Comparison of ENCODE assay signal across 1 cellular context in genomic region chr2:111042261-111042660, GRCh38.
TF ChIP-seq lines count a peak whose summit lies in the region.

No MANE protein-coding gene starts in this region.

TF ChIP-seq in HepG2, 621 proteins besides CTCF, POLR2A, EP300 and RAD21 (continued from another document):
- TF ChIP-seq ATF6 (CRISPR knock-in tag; conservative IDR thresholded peaks at IDR 0.05) (no peak), RXRA (CRISPR knock-in tag; IDR thresholded peaks at IDR 0.05) (no peak), ZBTB46 (CRISPR knock-in tag; IDR thresholded peaks at IDR 0.05; ENCODE audit: borderline replicate concordance) (no peak), HMGXB3 (CRISPR knock-in tag; IDR thresholded peaks at IDR 0.05; ENCODE audit: borderline replicate concordance) (no peak), MBNL3 (CRISPR knock-in tag; conservative IDR thresholded peaks at IDR 0.05) (no peak), HNRNPL (IDR thresholded peaks at IDR 0.05; ENCODE audit: low read depth, low read length) (no peak)
